12 cellular contexts compared by ENCODE assay signal in genomic region chr2:9102861-9103662, GRCh38.
DNase-seq lines count a peak whose midpoint lies in the region; ATAC-seq, FAIRE-seq and TF ChIP-seq lines count a peak whose summit lies in the region.
"Had no signal": no experiment of that assay in that cellular context is flagged by ENCODE, and none has a peak within 500 bp of the region (broad histone marks: within the 10 kb centered on the region; RNA-seq: fewer than 3 reads in every experiment).

No MANE protein-coding gene starts in this region.

- no peaks in the 10 kb centered on the region for H3K9me3 ChIP-seq in keratinocyte (ENCODE audit: control insufficient read depth, low read depth, low read length)
- H3K9me3 ChIP-seq in smooth muscle cell (replicated peaks; ENCODE audit: low read depth), result no peaks in the 10 kb centered on the region

- in situ Hi-C loops in astrocyte of the cerebellum (cut with HindIII; ENCODE audit: low sequenced_read_pairs), result no loop called here

- no peaks in the 10 kb centered on the region for H3K79me2 ChIP-seq in keratinocyte (ENCODE audit: control insufficient read depth, insufficient read depth, low read length)
- no peaks in the 10 kb centered on the region for H3K79me2 ChIP-seq in smooth muscle cell (ENCODE audit: low read depth)

- 57% methylated on average over 21 of the region's 21 CpGs for WGBS in smooth muscle cell (ENCODE audit: low lambda C conversion rate)

- ATAC-seq in GM21825 (IDR thresholded peaks at IDR 0.05; ENCODE audit: unreplicated experiment), result no peak

- H3K36me3 ChIP-seq in keratinocyte (ENCODE audit: control insufficient read depth in 2 of 2, extremely low read depth in 1 of 2, insufficient read depth in 2 of 2, low read length in 2 of 2) (no peaks in the 10 kb centered on the region), smooth muscle cell (ENCODE audit: low read depth) (no peaks in the 10 kb centered on the region)

- DNase-seq in NCI-H1105 treated with DMSO at 0.1 percent for 48 hours (lab: John Stamatoyannopoulos, UW), result peak; percentile 13
- no peak for DNase-seq in NCI-H1105 (lab: John Stamatoyannopoulos, UW)
- DNase-seq in astrocyte of the cerebellum (ENCODE audit: low read depth), result no peak
- no peak for DNase-seq in keratinocyte (ENCODE audit: low read depth, low spot score)
- no peak for DNase-seq in smooth muscle cell (lab: John Stamatoyannopoulos, UW; ENCODE audit: unreplicated experiment)
- DNase-seq in activated naive CD4-positive, alpha-beta T cell treated with anti-CD3 and anti-CD28 coated beads for 36 hours, result no peak
- no peak for DNase-seq in stimulated activated naive CD4-positive, alpha-beta T cell treated with Interleukin-2 at 50 U/mL for 16 hours (lab: John Stamatoyannopoulos, UW)
- DNase-seq: GOT3, NCI-H1436 had no signal

- no peak overlapping the region for H3K4me3 Mint-ChIP-seq in activated naive CD4-positive, alpha-beta T cell treated with anti-CD3 and anti-CD28 coated beads for 36 hours
- H3K4me3 Mint-ChIP-seq: natural killer cell treated with Interleukin-12 subunit alpha and Interleukin-12 subunit beta and Interleukin-15 and Interleukin-18, amount 100 ng/mL, for 72 hours had no signal

- TF ChIP-seq CTCF in astrocyte of the cerebellum (IDR thresholded peaks at IDR 0.05; ENCODE audit: low read depth, low read length, missing control alignments) (peak; percentile 18), keratinocyte (optimal IDR thresholded peaks at IDR 0.05 in 1 of 3, IDR thresholded peaks at IDR 0.05 in 1 of 3, conservative IDR thresholded peaks at IDR 0.05 in 1 of 3; ENCODE audit: extremely low read depth in 1 of 3, insufficient read depth in 2 of 3, low read length in 3 of 3) (no peak), smooth muscle cell (IDR thresholded peaks at IDR 0.05; ENCODE audit: borderline replicate concordance, insufficient read depth, poor library complexity, severe bottlenecking) (no peak)

- H2AFZ ChIP-seq in keratinocyte (ENCODE audit: control insufficient read depth, low read length), result peak overlapping the region; percentile 41
- H2AFZ ChIP-seq in smooth muscle cell (ENCODE audit: low read depth), result no peak overlapping the region

- peak overlapping the region; percentile 17 for H3K4me2 ChIP-seq in keratinocyte (ENCODE audit: control insufficient read depth, extremely low read depth, insufficient read depth, low read depth, low read length)
- peak overlapping the region; percentile 8 for H3K4me2 ChIP-seq in smooth muscle cell

- no peaks in the 10 kb centered on the region for H3K27me3 ChIP-seq in keratinocyte (ENCODE audit: control insufficient read depth, extremely low read depth, insufficient read depth, low read length)
- H3K27me3 ChIP-seq in smooth muscle cell (ENCODE audit: low read depth), result no peaks in the 10 kb centered on the region

- H3K9me3 Mint-ChIP-seq in activated naive CD4-positive, alpha-beta T cell treated with anti-CD3 and anti-CD28 coated beads for 36 hours, result no peaks in the 10 kb centered on the region
- H3K9me3 Mint-ChIP-seq: natural killer cell treated with Interleukin-12 subunit alpha and Interleukin-12 subunit beta and Interleukin-15 and Interleukin-18, amount 100 ng/mL, for 72 hours had no signal

- H3K4me1 ChIP-seq in keratinocyte (ENCODE audit: control insufficient read depth, extremely low read depth, insufficient read depth, low read length) (peaks cover 29% of the 10 kb centered on the region), smooth muscle cell (ENCODE audit: low read depth) (peaks cover 9% of the 10 kb centered on the region)

- H3K4me1 Mint-ChIP-seq in activated naive CD4-positive, alpha-beta T cell treated with anti-CD3 and anti-CD28 coated beads for 36 hours (ENCODE audit: low read depth), result peaks cover 2% of the 10 kb centered on the region

- no peaks in the 10 kb centered on the region for H3F3A ChIP-seq in smooth muscle cell (ENCODE audit: low read depth)

- H3K27me3 Mint-ChIP-seq in activated naive CD4-positive, alpha-beta T cell treated with anti-CD3 and anti-CD28 coated beads for 36 hours (ENCODE audit: low read depth), result no peaks in the 10 kb centered on the region

- H4K20me1 ChIP-seq in keratinocyte (ENCODE audit: control insufficient read depth, extremely low read depth, insufficient read depth, low read length) (no peaks in the 10 kb centered on the region), smooth muscle cell (ENCODE audit: low read depth) (no peaks in the 10 kb centered on the region)

- CTCF ChIA-PET in activated naive CD4-positive, alpha-beta T cell treated with anti-CD3 and anti-CD28 coated beads for 36 hours (lab: Charles Lee), result interaction anchor here (0.6 to 1.1 kb wide), 3 partner anchors 11 to 1624 kb away, joined by 3 to 4 read pairs (median 4); no protein-coding TSS in a partner anchor

- H3K27ac ChIP-seq in keratinocyte (ENCODE audit: control insufficient read depth, insufficient read depth, low read length) (peak overlapping the region; percentile 37), smooth muscle cell (ENCODE audit: low read depth) (peak overlapping the region; percentile 51)

- FAIRE-seq in keratinocyte (lab: Jason Lieb, UNC), result no peak
- FAIRE-seq: colon had no signal

- no peaks in the 10 kb centered on the region for H3K9me1 ChIP-seq in keratinocyte (ENCODE audit: control insufficient read depth, extremely low read depth, insufficient read depth, low read length)

- no peaks in the 10 kb centered on the region for H3K36me3 Mint-ChIP-seq in activated naive CD4-positive, alpha-beta T cell treated with anti-CD3 and anti-CD28 coated beads for 36 hours (ENCODE audit: low read depth)
- H3K36me3 Mint-ChIP-seq: natural killer cell treated with Interleukin-12 subunit alpha and Interleukin-12 subunit beta and Interleukin-15 and Interleukin-18, amount 100 ng/mL, for 72 hours had no signal

- H3K4me3 ChIP-seq in astrocyte of the cerebellum (ENCODE audit: low read depth, low read length), result no peak overlapping the region
- no peak overlapping the region for H3K4me3 ChIP-seq in keratinocyte (ENCODE audit: control insufficient read depth in 2 of 3, extremely low read depth in 1 of 3, insufficient read depth in 2 of 3, low read depth in 1 of 3, low read length in 3 of 3)
- H3K4me3 ChIP-seq in smooth muscle cell, result no peak overlapping the region

- dilution Hi-C loops in keratinocyte (cut with MboI; ENCODE audit: extremely low pct_ligation_motif_present, low sequenced_read_pairs), result no loop called here

- no peak overlapping the region for H3K9ac ChIP-seq in keratinocyte (ENCODE audit: control insufficient read depth, extremely low read depth, insufficient read depth, low read length)
- no peak overlapping the region for H3K9ac ChIP-seq in smooth muscle cell (ENCODE audit: low read depth)

- intact Hi-C loops in activated naive CD4-positive, alpha-beta T cell treated with anti-CD3 and anti-CD28 coated beads for 36 hours (cut with micrococcal nuclease), result no loop called here

- H3K27ac Mint-ChIP-seq in activated naive CD4-positive, alpha-beta T cell treated with anti-CD3 and anti-CD28 coated beads for 36 hours, result no peak overlapping the region
- H3K27ac Mint-ChIP-seq: natural killer cell treated with Interleukin-12 subunit alpha and Interleukin-12 subunit beta and Interleukin-15 and Interleukin-18, amount 100 ng/mL, for 72 hours had no signal
